Comparison of ENCODE assay signal across 19 cellular contexts in the genomic region with DNA sequence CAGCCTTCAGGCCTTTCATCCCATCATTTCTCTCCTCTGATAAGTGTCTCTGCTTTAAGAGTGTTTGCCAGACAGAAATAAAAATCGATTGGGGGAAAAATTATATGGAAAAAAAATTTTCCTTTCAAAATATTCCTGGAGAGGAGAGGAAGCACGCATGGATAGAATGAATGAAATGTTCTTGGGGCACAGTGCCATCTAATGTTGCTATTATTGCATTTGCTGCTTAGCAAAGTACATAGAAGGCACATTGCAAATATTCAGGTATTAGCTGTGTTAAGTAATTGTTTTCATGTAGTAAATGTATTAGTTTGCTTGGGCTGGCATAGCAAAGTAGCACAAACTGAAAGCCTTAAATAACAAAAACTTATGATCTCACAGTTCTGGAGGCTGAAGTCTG. TPM values are rescaled to one million over a fixed set of nuclear protein-coding genes. Genes with fewer than 3 reads are reported as not detected.
DNase-seq lines count a peak whose midpoint lies in the region; ATAC-seq and TF ChIP-seq lines count a peak whose summit lies in the region.
"Had no signal": no experiment of that assay in that cellular context is flagged by ENCODE, and none has a peak within 500 bp of the region (broad histone marks: within the 10 kb centered on the region; RNA-seq: fewer than 3 reads in every experiment).

No MANE protein-coding gene starts in this region.

- H3K9ac ChIP-seq in mammary epithelial cell (ENCODE audit: insufficient read depth, low read length) (no peak overlapping the region), skeletal muscle satellite cell (ENCODE audit: low read depth, low read length) (peak overlapping the region; percentile 13), H9 (ENCODE audit: extremely low read depth, insufficient read length, low read length) (no peak overlapping the region)

- H2BK20ac ChIP-seq in H9 (ENCODE audit: low read depth, low read length, poor library complexity, severe bottlenecking) = no peak overlapping the region

- H4K5ac ChIP-seq in H9 (ENCODE audit: insufficient read length, low read depth, low read length) = no peak overlapping the region

- DNase-seq in MCF 10A (ENCODE audit: unreplicated experiment) (peak; percentile 4), mammary epithelial cell (no peak), NCI-H69 (lab: John Stamatoyannopoulos, UW) (peak; percentile 14), epithelial cell of proximal tubule (ENCODE audit: low read depth) (no peak), H9 (no peak)
- no peak for DNase-seq in activated effector memory CD4-positive, alpha-beta T cell treated with anti-CD3 and anti-CD28 coated beads, Interleukin-2, amount 50 U/mL, for 16 hours
- DNase-seq: activated B cell treated with CpG ODN at 0.5 μM for 24 hours, left lung, NCI-H2081, NCI-H774, RPMI8226, uterus had no signal

- TF ChIP-seq CTCF in MCF 10A (IDR thresholded peaks at IDR 0.05; ENCODE audit: unreplicated experiment) = no peak
- no peak for TF ChIP-seq CTCF in mammary epithelial cell (conservative IDR thresholded peaks at IDR 0.05 in 1 of 2, IDR thresholded peaks at IDR 0.05 in 1 of 2; ENCODE audit: extremely low read depth in 1 of 2, insufficient read depth in 1 of 2, low read depth in 1 of 2, low read length in 2 of 2)
- TF ChIP-seq CTCF in epithelial cell of proximal tubule (conservative IDR thresholded peaks at IDR 0.05; ENCODE audit: low read depth, low read length) = peak; percentile 35
- TF ChIP-seq CTCF in H9 (conservative IDR thresholded peaks at IDR 0.05) = no peak

- no peak overlapping the region for H2BK5ac ChIP-seq in H9 (ENCODE audit: insufficient read length, low read length)

- no peak overlapping the region for H2BK120ac ChIP-seq in H9 (ENCODE audit: low read depth, low read length, poor library complexity, severe bottlenecking)

- H3K4me1 Mint-ChIP-seq in MCF 10A (ENCODE audit: insufficient read depth, unreplicated experiment) = peaks cover 37% of the 10 kb centered on the region
- H3K4me1 Mint-ChIP-seq in H9 = peaks cover 38 to 60% of the 10 kb centered on the region in 2 experiments
- H3K4me1 Mint-ChIP-seq: activated B cell treated with CpG ODN at 0.5 μM for 24 hours had no signal

- H3K4me1 ChIP-seq in mammary epithelial cell (ENCODE audit: insufficient read depth, low read length) (no peaks in the 10 kb centered on the region), skeletal muscle satellite cell (ENCODE audit: control insufficient read depth, insufficient read depth, low read length) (peaks cover 50% of the 10 kb centered on the region), H9 (ENCODE audit: insufficient read depth, low read length) (peaks cover 12% of the 10 kb centered on the region)
- H3K4me1 ChIP-seq: left lung, uterus had no signal

- H4K8ac ChIP-seq in H9 (replicated peaks; ENCODE audit: insufficient read length, low read depth, low read length) = no peak overlapping the region

- no peak overlapping the region for H2BK15ac ChIP-seq in H9 (ENCODE audit: low read depth, low read length)

- no peak overlapping the region for H3K4me2 ChIP-seq in mammary epithelial cell (ENCODE audit: insufficient read depth, low read depth, low read length)
- peak overlapping the region; percentile 69 for H3K4me2 ChIP-seq in skeletal muscle satellite cell (ENCODE audit: low read length)
- no peak overlapping the region for H3K4me2 ChIP-seq in H9 (ENCODE audit: insufficient read depth, insufficient read length, low read length)

- H3K36me3 Mint-ChIP-seq in MCF 10A (ENCODE audit: insufficient read depth, unreplicated experiment) = no peaks in the 10 kb centered on the region
- H3K36me3 Mint-ChIP-seq in H9 (ENCODE audit: insufficient read depth in 1 of 3, low read depth in 3 of 3) = peaks cover 22 to 36% (median 26%) of the 10 kb centered on the region in 3 experiments

- no peak overlapping the region for H4K91ac ChIP-seq in H9 (ENCODE audit: insufficient read length, low read depth, low read length)

- H3K56ac ChIP-seq in H9 (ENCODE audit: insufficient read length, low read depth, low read length) = no peak overlapping the region

- WGBS in mammary epithelial cell (ENCODE audit: low coverage, missing lambda C conversion rate) = 0% methylated on average over 2 of the region's 2 CpGs
- no CpG with 5 or more reads among the region's 2 CpGs for WGBS in H9 (ENCODE audit: extremely low coverage, insufficient read length, low lambda C conversion rate)

- CTCF ChIA-PET in MCF 10A (lab: Yijun Ruan, JAX) = interaction anchor here (0.6 to 2.1 kb wide), 3 partner anchors 27 to 108 kb away, joined by 3 to 13 read pairs (median 4); no protein-coding TSS in a partner anchor
- CTCF ChIA-PET in mammary epithelial cell (lab: Charles Lee; ENCODE audit: low non-redundant PET) = no interaction called here

- no peak overlapping the region for H3K23ac ChIP-seq in H9 (ENCODE audit: insufficient read length, low read depth, low read length)

- H3K27me3 ChIP-seq in mammary epithelial cell (ENCODE audit: insufficient read depth, low read length) (no peaks in the 10 kb centered on the region), skeletal muscle satellite cell (ENCODE audit: control insufficient read depth, insufficient read depth, low read length) (no peaks in the 10 kb centered on the region), H9 (ENCODE audit: insufficient read depth, low read length) (no peaks in the 10 kb centered on the region)
- H3K27me3 ChIP-seq: MG63, uterus had no signal

- in situ Hi-C loops in mammary epithelial cell (cut with MboI; ENCODE audit: low sequenced_read_pairs in 2 of 2) = no loop called here

- no peak overlapping the region for H2AK5ac ChIP-seq in H9 (ENCODE audit: insufficient read length, low read length)

- dilution Hi-C loops in mammary epithelial cell (cut with HindIII; ENCODE audit: low sequenced_read_pairs) = no loop called here

- no peak overlapping the region for H2BK12ac ChIP-seq in H9 (ENCODE audit: insufficient read length, low read depth, low read length)

- no peak overlapping the region for H2AFZ ChIP-seq in mammary epithelial cell (ENCODE audit: low read depth, low read length)
- H2AFZ ChIP-seq in H9 (ENCODE audit: low read length) = no peak overlapping the region

- BruUV-seq in MCF 10A (replicated peaks; lab: Mats Ljungman, UMichigan) = no TSS peak
- no TSS peak for BruUV-seq in mammary epithelial cell (replicated peaks; lab: Mats Ljungman, UMichigan)

- H3K36me3 ChIP-seq in mammary epithelial cell (ENCODE audit: insufficient read depth, low read length) = no peaks in the 10 kb centered on the region
- H3K36me3 ChIP-seq in skeletal muscle satellite cell (ENCODE audit: insufficient read depth, low read length) = no peaks in the 10 kb centered on the region
- H3K36me3 ChIP-seq: esophagus muscularis mucosa, left lung, MG63, uterus had no signal

- no peak overlapping the region for H3K18ac ChIP-seq in H9 (ENCODE audit: insufficient read length, low read depth, low read length)

- no peaks in the 10 kb centered on the region for H4K20me1 ChIP-seq in mammary epithelial cell (ENCODE audit: insufficient read depth, low read length)
- H4K20me1 ChIP-seq in H9 (ENCODE audit: control insufficient read depth, insufficient read depth, insufficient read length) = no peaks in the 10 kb centered on the region

- H3K23me2 ChIP-seq in H9 (ENCODE audit: insufficient read length, low read depth, low read length, poor library complexity, severe bottlenecking) = no peaks in the 10 kb centered on the region

- H3K79me1 ChIP-seq in H9 (ENCODE audit: insufficient read depth, low read depth, low read length, poor library complexity, severe bottlenecking) = peaks cover 6% of the 10 kb centered on the region

- H3K79me2 ChIP-seq in mammary epithelial cell (ENCODE audit: insufficient read depth, low read length) (no peaks in the 10 kb centered on the region), H9 (ENCODE audit: insufficient read depth, low read length) (peaks cover 35% of the 10 kb centered on the region; the same call in 1 of the 2 replicates)

- intact Hi-C loops in MCF 10A (cut with micrococcal nuclease) (loop anchor here (2.0 to 5.0 kb wide), 2 partner anchors 86 to 112 kb away; no protein-coding TSS in a partner anchor), mammary epithelial cell (cut with micrococcal nuclease) (loop anchor here (2.0 kb wide), 1 partner anchor 112 kb away; no protein-coding TSS in a partner anchor)

- H3K27ac Mint-ChIP-seq in MCF 10A (ENCODE audit: low read depth, unreplicated experiment) (no peak overlapping the region), H9 (no peak overlapping the region)
- H3K27ac Mint-ChIP-seq: activated B cell treated with CpG ODN at 0.5 μM for 24 hours; stimulated activated naive CD8-positive, alpha-beta T cell treated with anti-CD3 and anti-CD28 coated beads, Interleukin-15, Interleukin-2, amounts not matched to agents 100 ng/mL and 50 ng/mL, for 24 hours; T-helper 1 cell treated with Interleukin-12 subunit alpha and Interleukin-12 subunit beta and Interleukin-4 antibody, amounts not matched to agents 30 μg/mL and 1 μg/mL, for 36 hours had no signal

- no peak overlapping the region for H3K4me3 Mint-ChIP-seq in MCF 10A (ENCODE audit: unreplicated experiment)
- no peak overlapping the region for H3K4me3 Mint-ChIP-seq in H9
- H3K4me3 Mint-ChIP-seq: activated B cell treated with CpG ODN at 0.5 μM for 24 hours; stimulated activated naive CD8-positive, alpha-beta T cell treated with anti-CD3 and anti-CD28 coated beads, Interleukin-15, Interleukin-2, amounts not matched to agents 100 ng/mL and 50 ng/mL, for 24 hours; T-helper 1 cell treated with Interleukin-12 subunit alpha and Interleukin-12 subunit beta and Interleukin-4 antibody, amounts not matched to agents 30 μg/mL and 1 μg/mL, for 36 hours had no signal

- H3K9me3 Mint-ChIP-seq in MCF 10A (ENCODE audit: unreplicated experiment) (no peaks in the 10 kb centered on the region), H9 (no peaks in the 10 kb centered on the region)
- H3K9me3 Mint-ChIP-seq: stimulated activated naive CD8-positive, alpha-beta T cell treated with anti-CD3 and anti-CD28 coated beads, Interleukin-15, Interleukin-2, amounts not matched to agents 100 ng/mL and 50 ng/mL, for 24 hours; T-helper 1 cell treated with Interleukin-12 subunit alpha and Interleukin-12 subunit beta and Interleukin-4 antibody, amounts not matched to agents 30 μg/mL and 1 μg/mL, for 36 hours had no signal

- POLR2A ChIA-PET in MCF 10A (lab: Yijun Ruan, JAX) = interaction anchor here (0.7 kb wide), 2 partner anchors 20 to 215 kb away, joined by 3 read pairs; no protein-coding TSS in a partner anchor

- no peak overlapping the region for H3K4me3 ChIP-seq in mammary epithelial cell (replicated peaks in 1 of 3; ENCODE audit: insufficient read depth in 1 of 3, low read depth in 2 of 3, low read length in 3 of 3)
- peak overlapping the region; percentile 38 for H3K4me3 ChIP-seq in epithelial cell of proximal tubule (ENCODE audit: low read depth, low read length)
- H3K4me3 ChIP-seq in skeletal muscle satellite cell (ENCODE audit: low read length) = peak overlapping the region; percentile 21
- H3K4me3 ChIP-seq: esophagus muscularis mucosa, left lung, MG63, uterus had no signal

- H3K27ac ChIP-seq in mammary epithelial cell (ENCODE audit: insufficient read depth, low read depth, low read length) (no peak overlapping the region), H9 (ENCODE audit: insufficient read length, low read depth, low read length) (no peak overlapping the region)
- H3K27ac ChIP-seq: esophagus muscularis mucosa, left lung, uterus had no signal

- no peak overlapping the region for H3K4ac ChIP-seq in H9 (ENCODE audit: low read depth, low read length)

- H3K27me3 Mint-ChIP-seq in MCF 10A (ENCODE audit: insufficient read depth, unreplicated experiment) = no peaks in the 10 kb centered on the region
- H3K27me3 Mint-ChIP-seq in H9 (ENCODE audit: low read depth) = no peaks in the 10 kb centered on the region; the same call in 1 of the 2 replicates

- no peak overlapping the region for H3K14ac ChIP-seq in H9 (ENCODE audit: insufficient read depth, low read length)

- no peak for ATAC-seq in HG03439 (IDR thresholded peaks at IDR 0.05; ENCODE audit: unreplicated experiment)
- ATAC-seq: left lung had no signal

- peaks cover 2% of the 10 kb centered on the region for H3K9me3 ChIP-seq in mammary epithelial cell (replicated peaks; ENCODE audit: insufficient read depth, low read length)
- H3K9me3 ChIP-seq in skeletal muscle satellite cell (replicated peaks; ENCODE audit: low read length) = no peaks in the 10 kb centered on the region
- no peaks in the 10 kb centered on the region for H3K9me3 ChIP-seq in H9 (ENCODE audit: control insufficient read depth, low read depth, low read length)
- H3K9me3 ChIP-seq: esophagus muscularis mucosa, left lung, MG63, uterus had no signal

- no peak overlapping the region for H3T11ph ChIP-seq in H9 (ENCODE audit: low read length)

RNA-seq across cellular contexts. Expression of gene B3GALT5, which starts 18.1 kb away (rescaled TPM):
- total RNA-seq in MCF 10A (2022) = 0.05 TPM in 1 of 2 replicates, not detected in the other
- not detected for total RNA-seq in mammary epithelial cell
- polyA plus RNA-seq in mammary epithelial cell = not detected
- 0.26 TPM for polyA minus RNA-seq in mammary epithelial cell
- total RNA-seq in epithelial cell of proximal tubule = 3.6 and 7.8 TPM in 2 replicates
- not detected in 2 replicates for total RNA-seq in skeletal muscle satellite cell (2012; rRNA removed)
- total RNA-seq in H9 (2021) = 24.2 and 24.7 TPM in 2 replicates
- total RNA-seq: activated B cell treated with CpG ODN at 0.5 μM for 24 hours, dermis microvascular lymphatic vessel endothelial cell had no signal

Comparison
In these comparisons a context has a peak if more than half of its experiments do, and no peak if none do; other contexts are left out.
1. DNase-seq: peak in MCF 10A (single experiment) and NCI-H69 (single experiment); none in mammary epithelial cell (single experiment), epithelial cell of proximal tubule (single experiment), activated effector memory CD4-positive, alpha-beta T cell treated with anti-CD3 and anti-CD28 coated beads, Interleukin-2, amount 50 U/mL, for 16 hours (single experiment) and H9 (single experiment).
2. H3K4me3 ChIP-seq: peak in epithelial cell of proximal tubule (single experiment) and skeletal muscle satellite cell (single experiment); none in mammary epithelial cell (0 of 3).